In the genomic region with DNA sequence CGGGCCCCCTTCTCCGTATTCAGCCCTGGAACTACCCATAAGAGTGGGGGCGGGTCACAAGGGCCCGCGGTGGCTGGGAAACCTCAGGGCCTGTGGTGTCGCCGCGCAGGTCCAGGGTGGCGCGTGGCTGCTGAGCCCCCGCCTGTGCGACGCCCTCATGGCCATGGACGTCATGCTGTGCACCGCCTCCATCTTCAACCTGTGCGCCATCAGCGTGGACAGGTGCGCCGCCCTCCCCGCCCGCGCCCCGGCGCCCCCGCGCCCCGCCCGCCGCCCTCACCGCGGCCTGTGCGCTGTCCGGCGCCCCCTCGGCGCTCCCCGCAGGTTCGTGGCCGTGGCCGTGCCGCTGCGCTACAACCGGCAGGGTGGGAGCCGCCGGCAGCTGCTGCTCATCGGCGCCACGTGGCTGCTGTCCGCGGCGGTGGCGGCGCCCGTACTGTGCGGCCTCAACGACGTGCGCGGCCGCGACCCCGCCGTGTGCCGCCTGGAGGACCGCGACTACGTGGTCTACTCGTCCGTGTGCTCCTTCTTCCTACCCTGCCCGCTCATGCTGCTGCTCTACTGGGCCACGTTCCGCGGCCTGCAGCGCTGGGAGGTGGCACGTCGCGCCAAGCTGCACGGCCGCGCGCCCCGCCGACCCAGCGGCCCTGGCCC, we compare ENCODE assay signal across 17 cellular contexts. TPM values are rescaled to one million over a fixed set of nuclear protein-coding genes. Genes with fewer than 3 reads are reported as not detected.
A peak's percentile ranks its signal among the peaks of the same experiment; 100 is the strongest.
DNase-seq lines count a peak whose midpoint lies in the region; ATAC-seq, FAIRE-seq and TF ChIP-seq lines count a peak whose summit lies in the region.
"Had no signal": no experiment of that assay in that cellular context is flagged by ENCODE, and none has a peak within 500 bp of the region (broad histone marks: within the 10 kb centered on the region; RNA-seq: fewer than 3 reads in every experiment).

No MANE protein-coding gene starts in this region.

- H3K27me3 ChIP-seq in GM12878 (replicated peaks in 1 of 2; ENCODE audit: control insufficient read depth in 2 of 2, insufficient read depth in 2 of 2, low read length in 1 of 2), result peaks cover 0 to 5% of the 10 kb centered on the region in 2 experiments; a peak in 2 of 4 replicates
- H3K27me3 ChIP-seq in lower lobe of right lung (ENCODE audit: low read depth), result peaks cover 32% of the 10 kb centered on the region
- H3K27me3 ChIP-seq: vagina had no signal

- H3K27ac ChIP-seq in GM12878 (ENCODE audit: control insufficient read depth, insufficient read depth) (no peak overlapping the region), lower lobe of right lung (no peak overlapping the region)
- H3K27ac ChIP-seq: PC-9, vagina had no signal

- H3K79me2 ChIP-seq in GM12878 (ENCODE audit: control insufficient read depth, insufficient read depth, low read length), result no peaks in the 10 kb centered on the region

- H3K9me3 ChIP-seq in GM12878 (replicated peaks; ENCODE audit: control insufficient read depth, insufficient read depth, low read length) (no peaks in the 10 kb centered on the region), lower lobe of right lung (no peaks in the 10 kb centered on the region)
- H3K9me3 ChIP-seq: vagina had no signal

- TF ChIP-seq POLR2A in GM12891 (IDR thresholded peaks at IDR 0.05; ENCODE audit: low read depth, low read length) (no peak), GM12878 (IDR thresholded peaks at IDR 0.05; ENCODE audit: low read depth, low read length) (no peak)

- no peak for TF ChIP-seq CTCF in GM12878 (IDR thresholded peaks at IDR 0.05 in 2 of 3, conservative IDR thresholded peaks at IDR 0.05 in 1 of 3; ENCODE audit: control insufficient read depth in 2 of 3, extremely low read depth in 1 of 3, insufficient read depth in 1 of 3, low read depth in 3 of 3, low read length in 3 of 3)
- TF ChIP-seq CTCF in lower lobe of right lung (IDR thresholded peaks at IDR 0.05), result no peak
- TF ChIP-seq CTCF in GM10266 (IDR thresholded peaks at IDR 0.05; ENCODE audit: control insufficient read depth, insufficient read depth, low read depth, missing control alignments), result no peak

- no peak overlapping the region for H3K27ac Mint-ChIP-seq in memory B cell
- H3K27ac Mint-ChIP-seq: T-helper 1 cell treated with Interleukin-12 subunit alpha and Interleukin-12 subunit beta and Interleukin-4 antibody, amounts not matched to agents 30 μg/mL and 1 μg/mL, for 36 hours had no signal

- no peak overlapping the region for H3K9ac ChIP-seq in GM12878 (ENCODE audit: control insufficient read depth, insufficient read depth, low read length)

- intact Hi-C loops in GM12878 (cut with micrococcal nuclease; ENCODE audit: unreplicated experiment), result no loop called here
- intact Hi-C loops in lower lobe of right lung (cut with DNase I), result no loop called here

- H3K27me3 Mint-ChIP-seq in memory B cell, result peaks cover 13% of the 10 kb centered on the region

- peak; percentile 81 for FAIRE-seq in GM12891 (lab: Jason Lieb, UNC)
- no peak for FAIRE-seq in GM12878 (lab: Jason Lieb, UNC)

- H3K36me3 ChIP-seq in GM12878 (ENCODE audit: control insufficient read depth in 2 of 2, insufficient read depth in 2 of 2, low read length in 1 of 2), result peaks cover 0 to 2% of the 10 kb centered on the region in 2 experiments; a peak in 2 of 4 replicates
- H3K36me3 ChIP-seq in lower lobe of right lung, result peaks cover 21% of the 10 kb centered on the region

- H3K4me1 Mint-ChIP-seq in memory B cell, result peaks cover 11% of the 10 kb centered on the region

- SMC1A ChIA-PET in GM12878 (lab: Charles Lee; ENCODE audit: uncharacterized antibody, unreplicated experiment), result no interaction called here

- no peaks in the 10 kb centered on the region for H4K20me1 ChIP-seq in GM12878 (ENCODE audit: control insufficient read depth, insufficient read depth)

- WGBS in GM12878 (ENCODE audit: insufficient coverage, insufficient replicate concordance, low lambda C conversion rate, missing lambda C conversion rate), result 45% methylated on average over 21 of the region's 84 CpGs

- ATAC-seq in GM12878 (no peak), memory B cell (ENCODE audit: low read depth) (peak; percentile 21), GM21381 (IDR thresholded peaks at IDR 0.05; ENCODE audit: unreplicated experiment) (no peak), lower lobe of right lung (no peak)

- TF ChIP-seq EP300 in GM12878 (IDR thresholded peaks at IDR 0.05; ENCODE audit: borderline replicate concordance in 1 of 2, control insufficient read depth in 1 of 2, low read depth in 2 of 2, low read length in 2 of 2), result no peak

- RAD21 ChIA-PET in GM12878 (lab: Charles Lee; ENCODE audit: unreplicated experiment), result no interaction called here

- CTCF ChIA-PET in GM12878 (lab: Yijun Ruan, JAX), result no interaction called here

- H3K4me1 ChIP-seq in GM12878 (ENCODE audit: control insufficient read depth, insufficient read depth, low read length), result no peaks in the 10 kb centered on the region
- H3K4me1 ChIP-seq in lower lobe of right lung, result peaks cover 16% of the 10 kb centered on the region

- DNase-seq in AG20443 (ENCODE audit: low spot score), result peak; percentile 39
- DNase-seq in GM12891 (ENCODE audit: insufficient read length, low spot score), result no peak
- no peak for DNase-seq in GM12878 (ENCODE audit: low read depth, low spot score)
- no peak for DNase-seq in memory B cell (ENCODE audit: low spot score in 2 of 2)
- no peak for DNase-seq in AG08395 (ENCODE audit: low spot score)
- no peak for DNase-seq in lower lobe of right lung
- no peak for DNase-seq in GM10266 (ENCODE audit: extremely low spot score)
- DNase-seq: activated CD4-positive, alpha-beta T cell treated with anti-CD3 and anti-CD28 coated beads for 4 hours; C1 segment of cervical spinal cord; effector CD4-positive, alpha-beta T cell; NCI-H446; PC-9; stimulated activated naive CD4-positive, alpha-beta T cell treated with Interleukin-2 at 50 U/mL for 16 hours had no signal

- no peak overlapping the region for H3K4me3 Mint-ChIP-seq in memory B cell
- H3K4me3 Mint-ChIP-seq: T-helper 1 cell treated with Interleukin-12 subunit alpha and Interleukin-12 subunit beta and Interleukin-4 antibody, amounts not matched to agents 30 μg/mL and 1 μg/mL, for 36 hours had no signal

- no TSS peak for BruUV-seq in GM12878 (replicated peaks; lab: Mats Ljungman, UMichigan)

- H3K4me3 ChIP-seq in GM12878 (no peak overlapping the region), lower lobe of right lung (no peak overlapping the region)
- H3K4me3 ChIP-seq: PC-9 had no signal

- H3K9me3 Mint-ChIP-seq in memory B cell, result no peaks in the 10 kb centered on the region
- H3K9me3 Mint-ChIP-seq: T-helper 1 cell treated with Interleukin-12 subunit alpha and Interleukin-12 subunit beta and Interleukin-4 antibody, amounts not matched to agents 30 μg/mL and 1 μg/mL, for 36 hours had no signal

- in situ Hi-C loops in GM12878 (cut with MboI), result no loop called here

- peaks cover 7% of the 10 kb centered on the region for H3K36me3 Mint-ChIP-seq in memory B cell

- H2AFZ ChIP-seq in GM12878 (ENCODE audit: control insufficient read depth, low read depth, low read length), result no peak overlapping the region
- H2AFZ ChIP-seq: PC-9 had no signal

- no peak overlapping the region for H3K4me2 ChIP-seq in GM12878 (ENCODE audit: control insufficient read depth, insufficient read depth)
- H3K4me2 ChIP-seq: PC-9 had no signal

- POLR2A ChIA-PET in GM12878 (lab: Charles Lee), result no interaction called here

- TF ChIP-seq RAD21 in GM12878 (IDR thresholded peaks at IDR 0.05; ENCODE audit: insufficient read depth, low read depth, low read length), result no peak

RNA-seq across cellular contexts. Expression of a gene that starts 2.4 kb away (rescaled TPM):
- not detected for polyA plus RNA-seq in GM12891 (2012; ENCODE audit: low read depth, missing spikeins)
- total RNA-seq in GM12878 (2013; cell fraction: nucleolus; rRNA removed), result 0.37 and 0.40 TPM in 2 replicates
- total RNA-seq in GM12878 (2014; rRNA removed) (not detected in 2 replicates), GM12878 (2014; rRNA removed; fragmentation: Illumina TruSeq; extraction: Trizol) (not detected in 2 replicates), GM12878 (2021) (0.24 TPM in 1 of 2 replicates, not detected in the other), lower lobe of right lung (1.3 TPM)
- polyA plus RNA-seq in GM12878 (2011; ENCODE audit: low read depth), result not detected
- polyA plus RNA-seq in GM12878 (2011; rRNA removed) (not detected in 2 replicates), GM12878 (2014; fragmentation: Illumina TruSeq; extraction: Trizol) (not detected in 2 replicates), GM12878 (2014; fragmentation: Nextera tagmentation; extraction: Ambion mirVana) (not detected), GM12878 (2014; rRNA removed) (not detected in 2 replicates), GM12878 (2016; fragmentation: Nextera tagmentation; extraction: Ambion mirVana) (not detected)
- polyA plus RNA-seq in GM12878 (2011; cell fraction: cytosol; rRNA removed), result not detected in 2 replicates
- polyA plus RNA-seq in GM12878 (2011; cell fraction: nucleus; rRNA removed), result 0.07 and 0.12 TPM in 2 replicates
- 0.08 and 0.26 TPM in 2 replicates for polyA plus RNA-seq in GM12878 (2012)
- polyA minus RNA-seq in GM12878 (2011; rRNA and poly(A)+ RNA removed), result not detected in 2 replicates
- not detected in 2 replicates for polyA minus RNA-seq in GM12878 (2011; cell fraction: cytosol; rRNA and poly(A)+ RNA removed)
- polyA minus RNA-seq in GM12878 (2011; cell fraction: nucleus; rRNA and poly(A)+ RNA removed), result 0.29 TPM in 1 of 2 replicates, not detected in the other
- total RNA-seq: fibroblast of villous mesenchyme had no signal

RNA-seq across cellular contexts. Expression of a gene that starts 12.5 kb away (rescaled TPM):
- polyA plus RNA-seq in GM12891 (2012; ENCODE audit: low read depth, missing spikeins), result not detected
- total RNA-seq in GM12878 (2013; cell fraction: nucleolus; rRNA removed), result not detected in 2 replicates
- total RNA-seq in GM12878 (2014; rRNA removed) (not detected in 2 replicates), GM12878 (2014; rRNA removed; fragmentation: Illumina TruSeq; extraction: Trizol) (not detected in 2 replicates), GM12878 (2021) (not detected in 2 replicates), lower lobe of right lung (not detected)
- not detected for polyA plus RNA-seq in GM12878 (2011; ENCODE audit: low read depth)
- polyA plus RNA-seq in GM12878 (2011; rRNA removed) (not detected in 2 replicates), GM12878 (2014; fragmentation: Illumina TruSeq; extraction: Trizol) (not detected in 2 replicates), GM12878 (2014; fragmentation: Nextera tagmentation; extraction: Ambion mirVana) (not detected), GM12878 (2014; rRNA removed) (not detected in 2 replicates), GM12878 (2016; fragmentation: Nextera tagmentation; extraction: Ambion mirVana) (not detected)
- not detected in 2 replicates for polyA plus RNA-seq in GM12878 (2011; cell fraction: cytosol; rRNA removed)
- not detected in 2 replicates for polyA plus RNA-seq in GM12878 (2011; cell fraction: nucleus; rRNA removed)
- not detected in 2 replicates for polyA plus RNA-seq in GM12878 (2012)
- not detected in 2 replicates for polyA minus RNA-seq in GM12878 (2011; rRNA and poly(A)+ RNA removed)
- polyA minus RNA-seq in GM12878 (2011; cell fraction: cytosol; rRNA and poly(A)+ RNA removed), result not detected in 2 replicates
- polyA minus RNA-seq in GM12878 (2011; cell fraction: nucleus; rRNA and poly(A)+ RNA removed), result not detected in 2 replicates
- total RNA-seq: fibroblast of villous mesenchyme, PC-9, vagina had no signal

RNA-seq across cellular contexts. Expression of a gene that starts 14.7 kb away (rescaled TPM):
- 0.37 TPM for polyA plus RNA-seq in GM12891 (2012; ENCODE audit: low read depth, missing spikeins)
- not detected in 2 replicates for total RNA-seq in GM12878 (2013; cell fraction: nucleolus; rRNA removed)
- 0.05 TPM in 1 of 2 replicates, not detected in the other for total RNA-seq in GM12878 (2014; rRNA removed)
- not detected in 2 replicates for total RNA-seq in GM12878 (2014; rRNA removed; fragmentation: Illumina TruSeq; extraction: Trizol)
- total RNA-seq in GM12878 (2021), result 0.40 TPM in 1 of 2 replicates, not detected in the other
- polyA plus RNA-seq in GM12878 (2011; ENCODE audit: low read depth), result not detected
- polyA plus RNA-seq in GM12878 (2011; rRNA removed), result not detected in 2 replicates
- not detected in 2 replicates for polyA plus RNA-seq in GM12878 (2011; cell fraction: cytosol; rRNA removed)
- polyA plus RNA-seq in GM12878 (2011; cell fraction: nucleus; rRNA removed), result not detected in 2 replicates
- 0.11 and 0.19 TPM in 2 replicates for polyA plus RNA-seq in GM12878 (2012)
- polyA plus RNA-seq in GM12878 (2014; fragmentation: Illumina TruSeq; extraction: Trizol), result not detected in 2 replicates
- not detected for polyA plus RNA-seq in GM12878 (2014; fragmentation: Nextera tagmentation; extraction: Ambion mirVana)
- polyA plus RNA-seq in GM12878 (2014; rRNA removed), result 0.06 TPM in 1 of 2 replicates, not detected in the other
- polyA plus RNA-seq in GM12878 (2016; fragmentation: Nextera tagmentation; extraction: Ambion mirVana), result not detected
- polyA minus RNA-seq in GM12878 (2011; rRNA and poly(A)+ RNA removed), result not detected in 2 replicates
- not detected in 2 replicates for polyA minus RNA-seq in GM12878 (2011; cell fraction: cytosol; rRNA and poly(A)+ RNA removed)
- not detected in 2 replicates for polyA minus RNA-seq in GM12878 (2011; cell fraction: nucleus; rRNA and poly(A)+ RNA removed)
- not detected for total RNA-seq in lower lobe of right lung
- total RNA-seq: fibroblast of villous mesenchyme, PC-9, vagina had no signal

RNA-seq across cellular contexts. Expression of a gene that starts 23.7 kb away (rescaled TPM):
- polyA plus RNA-seq in GM12891 (2012; ENCODE audit: low read depth, missing spikeins), result 57.8 TPM
- 129 and 153 TPM in 2 replicates for total RNA-seq in GM12878 (2013; cell fraction: nucleolus; rRNA removed)
- total RNA-seq in GM12878 (2014; rRNA removed) (119 and 141 TPM in 2 replicates), GM12878 (2014; rRNA removed; fragmentation: Illumina TruSeq; extraction: Trizol) (24.3 and 24.4 TPM in 2 replicates), GM12878 (2021) (115 and 116 TPM in 2 replicates), lower lobe of right lung (84.8 TPM)
- polyA plus RNA-seq in GM12878 (2011; ENCODE audit: low read depth), result 17.8 TPM
- polyA plus RNA-seq in GM12878 (2011; rRNA removed) (22.0 and 65.3 TPM in 2 replicates), GM12878 (2014; fragmentation: Illumina TruSeq; extraction: Trizol) (0.71 and 8.1 TPM in 2 replicates), GM12878 (2014; fragmentation: Nextera tagmentation; extraction: Ambion mirVana) (10 to 100 TPM in 1 of 2 experiments, 1 to 10 TPM in 1; 4.4 to 26.4 TPM), GM12878 (2014; rRNA removed) (129 and 142 TPM in 2 replicates), GM12878 (2016; fragmentation: Nextera tagmentation; extraction: Ambion mirVana) (10 to 100 TPM; 69.9 to 88.5 TPM)
- polyA plus RNA-seq in GM12878 (2011; cell fraction: cytosol; rRNA removed), result 83.0 and 157 TPM in 2 replicates
- polyA plus RNA-seq in GM12878 (2011; cell fraction: nucleus; rRNA removed), result 623 and 683 TPM in 2 replicates
- polyA plus RNA-seq in GM12878 (2012), result 112 and 138 TPM in 2 replicates
- polyA minus RNA-seq in GM12878 (2011; rRNA and poly(A)+ RNA removed), result 50.5 and 146 TPM in 2 replicates
- polyA minus RNA-seq in GM12878 (2011; cell fraction: cytosol; rRNA and poly(A)+ RNA removed), result 62.5 and 71.1 TPM in 2 replicates
- 201 and 259 TPM in 2 replicates for polyA minus RNA-seq in GM12878 (2011; cell fraction: nucleus; rRNA and poly(A)+ RNA removed)

RNA-seq across cellular contexts. Expression of a gene that starts 55.6 kb away (rescaled TPM):
- 21.8 TPM for polyA plus RNA-seq in GM12891 (2012; ENCODE audit: low read depth, missing spikeins)
- total RNA-seq in GM12878 (2013; cell fraction: nucleolus; rRNA removed), result 64.8 and 65.6 TPM in 2 replicates
- total RNA-seq in GM12878 (2014; rRNA removed), result 47.6 and 48.6 TPM in 2 replicates
- total RNA-seq in GM12878 (2014; rRNA removed; fragmentation: Illumina TruSeq; extraction: Trizol), result 21.2 and 23.0 TPM in 2 replicates
- 51.3 and 57.1 TPM in 2 replicates for total RNA-seq in GM12878 (2021)
- polyA plus RNA-seq in GM12878 (2011; ENCODE audit: low read depth), result 7.2 TPM
- polyA plus RNA-seq in GM12878 (2011; rRNA removed), result 10.2 and 21.6 TPM in 2 replicates
- polyA plus RNA-seq in GM12878 (2011; cell fraction: cytosol; rRNA removed), result 37.2 and 47.3 TPM in 2 replicates
- polyA plus RNA-seq in GM12878 (2011; cell fraction: nucleus; rRNA removed), result 31.1 and 35.9 TPM in 2 replicates
- 23.4 and 29.5 TPM in 2 replicates for polyA plus RNA-seq in GM12878 (2012)
- polyA plus RNA-seq in GM12878 (2014; fragmentation: Illumina TruSeq; extraction: Trizol), result 4.4 and 17.1 TPM in 2 replicates
- polyA plus RNA-seq in GM12878 (2014; fragmentation: Nextera tagmentation; extraction: Ambion mirVana), result 1 to 10 TPM in 1 of 2 experiments, under 1 TPM in 1; 0.68 to 5.5 TPM
- polyA plus RNA-seq in GM12878 (2014; rRNA removed), result 43.7 and 51.5 TPM in 2 replicates
- polyA plus RNA-seq in GM12878 (2016; fragmentation: Nextera tagmentation; extraction: Ambion mirVana), result 10 to 100 TPM; 28.8 to 41.0 TPM
- 18.2 and 35.1 TPM in 2 replicates for polyA minus RNA-seq in GM12878 (2011; rRNA and poly(A)+ RNA removed)
- 21.3 and 22.6 TPM in 2 replicates for polyA minus RNA-seq in GM12878 (2011; cell fraction: cytosol; rRNA and poly(A)+ RNA removed)
- 10.5 and 23.0 TPM in 2 replicates for polyA minus RNA-seq in GM12878 (2011; cell fraction: nucleus; rRNA and poly(A)+ RNA removed)
- total RNA-seq in lower lobe of right lung, result 32.0 TPM
